20 cellular contexts compared by ENCODE assay signal in the genomic region with DNA sequence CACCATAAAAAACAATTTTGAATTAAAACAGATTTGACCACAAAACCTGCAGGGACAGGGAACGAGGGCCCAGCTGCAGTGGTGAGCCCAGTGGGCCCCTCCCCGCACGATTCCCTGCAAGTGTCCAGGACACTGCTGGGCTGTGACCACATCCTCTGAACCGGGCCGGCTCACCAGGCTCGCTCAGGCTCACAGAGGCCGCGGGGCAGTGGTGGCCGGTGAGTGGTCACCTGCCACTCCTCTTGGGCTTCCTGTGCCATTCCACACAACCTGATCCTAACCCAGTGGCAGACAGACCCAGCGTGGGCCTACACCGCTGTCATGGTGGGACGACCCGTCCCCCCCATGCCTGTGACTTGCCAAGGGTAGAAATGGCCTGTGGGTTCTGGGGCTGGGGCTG. TPM values are rescaled to one million over a fixed set of nuclear protein-coding genes. Genes with fewer than 3 reads are reported as not detected.
DNase-seq lines count a peak whose midpoint lies in the region; TF ChIP-seq lines count a peak whose summit lies in the region.
"Had no signal": no experiment of that assay in that cellular context is flagged by ENCODE, and none has a peak within 500 bp of the region (broad histone marks: within the 10 kb centered on the region; RNA-seq: fewer than 3 reads in every experiment).

No MANE protein-coding gene starts in this region.

- no TSS peak for BruUV-seq in A673 (replicated peaks; lab: Mats Ljungman, UMichigan)

- CTCF ChIA-PET in A673 (lab: Charles Lee) = interaction anchor here (1.4 kb wide), 1 partner anchor 13 kb away, joined by 5 read pairs; no protein-coding TSS in a partner anchor

- no peak for TF ChIP-seq CTCF in A673 (conservative IDR thresholded peaks at IDR 0.05; ENCODE audit: low read depth, low read length)
- TF ChIP-seq CTCF in C4-2B (conservative IDR thresholded peaks at IDR 0.05) = no peak
- no peak for TF ChIP-seq CTCF in VCaP (conservative IDR thresholded peaks at IDR 0.05)
- TF ChIP-seq CTCF in prostate gland (IDR thresholded peaks at IDR 0.05) = no peak

- in situ Hi-C loops in KBM-7 (cut with MboI; ENCODE audit: low pct_unique_long_range_greater_than_20kb, low sequenced_read_pairs) = no loop called here

- DNase-seq in A673 (ENCODE audit: low spot score) (no peak), myocyte (ENCODE audit: low read depth) (peak; percentile 3), 8988T (no peak), DMS79 treated with DMSO at 0.1 percent for 48 hours (lab: John Stamatoyannopoulos, UW) (no peak), prostate gland (ENCODE audit: low spot score) (no peak), KBM-7 (no peak)
- DNase-seq: BE2C; CD8-positive, alpha-beta memory T cell; EL; HFFc6; KG1; NCI-H1048; NCI-H1436 treated with DMSO at 0.1 percent for 48 hours; NCI-H2029 treated with DMSO at 0.1 percent for 48 hours; NCI-H2171 treated with DMSO at 0.1 percent for 48 hours; NCI-H446 treated with DMSO at 0.1 percent for 48 hours; NCI-H748 treated with DMSO at 0.1 percent for 48 hours; OCI-M1 had no signal

- no peak overlapping the region for H3K4me3 ChIP-seq in A673 (ENCODE audit: low read depth, low read length, poor library complexity, severe bottlenecking)
- H3K4me3 ChIP-seq in prostate gland = no peak overlapping the region

- H3K27ac ChIP-seq in A673 (ENCODE audit: low read depth, low read length, poor library complexity, severe bottlenecking) = peak overlapping the region; percentile 78
- peak overlapping the region; percentile 48 for H3K27ac ChIP-seq in C4-2B
- peak overlapping the region; percentile 82 for H3K27ac ChIP-seq in VCaP
- H3K27ac ChIP-seq in prostate gland = no peak overlapping the region

- H3K4me1 ChIP-seq in A673 (ENCODE audit: insufficient read depth, low read length, poor library complexity, severe bottlenecking) (peaks cover 10% of the 10 kb centered on the region), prostate gland (replicated peaks) (no peaks in the 10 kb centered on the region)
- H3K4me1 ChIP-seq: BE2C had no signal

- POLR2A ChIA-PET in A673 (lab: Charles Lee; ENCODE audit: low non-redundant PET) = no interaction called here

- no peaks in the 10 kb centered on the region for H3K27me3 ChIP-seq in A673 (replicated peaks; ENCODE audit: insufficient read depth, low read depth, low read length, poor library complexity)
- no peaks in the 10 kb centered on the region for H3K27me3 ChIP-seq in prostate gland (replicated peaks; ENCODE audit: insufficient read depth)
- H3K27me3 ChIP-seq: BE2C had no signal

- H3K36me3 ChIP-seq in A673 (ENCODE audit: insufficient read depth, low read length, poor library complexity, severe bottlenecking) (peaks cover 20% of the 10 kb centered on the region), prostate gland (no peaks in the 10 kb centered on the region)

- no peak for TF ChIP-seq POLR2A in prostate gland (IDR thresholded peaks at IDR 0.05)

- WGBS in prostate gland = 88% methylated on average over 13 of the region's 13 CpGs

- no peaks in the 10 kb centered on the region for H3K9me3 ChIP-seq in A673 (ENCODE audit: low read depth, low read length, poor library complexity, severe bottlenecking)
- H3K9me3 ChIP-seq in prostate gland = no peaks in the 10 kb centered on the region
- H3K9me3 ChIP-seq: BE2C had no signal

- intact Hi-C loops in A673 (cut with micrococcal nuclease; ENCODE audit: unreplicated experiment) = no loop called here
- intact Hi-C loops in prostate gland (cut with DNase I) = no loop called here

RNA-seq across cellular contexts. Expression of gene RIPK4, which starts 36.5 kb away (rescaled TPM):
- total RNA-seq in A673 (2021) (16.0 and 17.0 TPM in 2 replicates), myocyte (not detected in 2 replicates), prostate gland (10 to 100 TPM; 26.9 to 52.6 TPM)
- polyA plus RNA-seq in myocyte (2012) = not detected
- polyA plus RNA-seq: CD8-positive, alpha-beta memory T cell had no signal

Comparison
In these comparisons a context has a peak if more than half of its experiments do, and no peak if none do; other contexts are left out.
1. H3K27ac ChIP-seq: peak in A673 (single experiment), C4-2B (single experiment) and VCaP (single experiment); none in prostate gland (0 of 2).
2. RNA of gene RIPK4, which starts 36.5 kb away (total RNA-seq): 26.9 to 52.6 TPM in prostate gland and 16.0 to 17.0 TPM in A673; not detected in myocyte; every median in the first group is over 10 times any median in the second.